ENCODE assay signal across 30 cellular contexts in genomic region chr7:79130715-79131114, GRCh38.
"Had no signal": no experiment of that assay in that cellular context is flagged by ENCODE, and none has a peak within 500 bp of the region (broad histone marks: within the 10 kb centered on the region; RNA-seq: fewer than 3 reads in every experiment).

No MANE protein-coding gene starts in this region.

- H3K4me1 ChIP-seq: parathyroid adenoma, psoas muscle, spleen, suprapubic skin, testis, tibial artery, transverse colon, upper lobe of right lung, vagina had no signal

- H3K4me2 ChIP-seq: smooth muscle cell had no signal

- H3K4me3 ChIP-seq: ovary, psoas muscle, skin epidermis, smooth muscle cell, spleen, suprapubic skin, testis, tibial artery, transverse colon, upper lobe of right lung, vagina had no signal

- H3K36me3 ChIP-seq: neutrophil, ovary, spleen, suprapubic skin, tibial artery, transverse colon, upper lobe of right lung, vagina had no signal

- DNase-seq: naive thymus-derived CD8-positive, alpha-beta T cell; nephron progenitor cell; nucleus accumbens; ovary; posterior cingulate gyrus; psoas muscle; right cardiac atrium; spleen; stimulated activated CD4-positive, alpha-beta T cell treated with anti-CD3 and anti-CD28 coated beads, Interleukin-12 subunit alpha, Interleukin-12 subunit beta, amount 100 ng/mL, for 4 hours; stimulated activated CD4-positive, alpha-beta T cell treated with anti-CD3 and anti-CD28 coated beads, Interleukin-1b, Interleukin-23, amount 100 ng/mL, for 48 hours; stimulated activated CD4-positive, alpha-beta T cell treated with anti-CD3 and anti-CD28 coated beads, Interleukin-4, amount 100 ng/mL, for 1 hour; stimulated activated CD4-positive, alpha-beta T cell treated with anti-CD3 and anti-CD28 coated beads, Interleukin-4, amount 100 ng/mL, for 4 hours; stimulated activated CD8-positive, alpha-beta memory T cell treated with anti-CD3 and anti-CD28 coated beads, Interleukin-4, amount 100 ng/mL, for 48 hours; stimulated activated naive CD4-positive, alpha-beta T cell; stimulated activated naive CD8-positive, alpha-beta T cell treated with anti-CD3 and anti-CD28 coated beads, Interleukin-15, amount 100 ng/mL, for 72 hours; stimulated activated naive CD8-positive, alpha-beta T cell treated with anti-CD3 and anti-CD28 coated beads, Interleukin-15, Interleukin-2, amounts not matched to agents 100 U/mL and 50 U/mL, for 24 hours; substantia nigra; testis; tibial artery; transverse colon; upper lobe of right lung had no signal

- ATAC-seq: naive thymus-derived CD8-positive, alpha-beta T cell; natural killer cell treated with Interleukin-12 subunit alpha and Interleukin-12 subunit beta and Interleukin-15 and Interleukin-18, amount 100 ng/mL, for 72 hours; psoas muscle; right cardiac atrium; sciatic nerve; stimulated activated memory B cell treated with anti-CD40 and anti-IgM and Interleukin-4, amounts not matched to agents 10 μg/mL and 1 μg/mL and 100 μg/mL, for 72 hours; stimulated activated naive CD8-positive, alpha-beta T cell treated with anti-CD3 and anti-CD28 coated beads, Interleukin-15, amount 100 ng/mL, for 72 hours; stimulated activated naive CD8-positive, alpha-beta T cell treated with anti-CD3 and anti-CD28 coated beads, Interleukin-15, Interleukin-2, amounts not matched to agents 100 U/mL and 50 U/mL, for 24 hours; upper lobe of right lung had no signal

- H2AFZ ChIP-seq: parathyroid adenoma had no signal

- H3K79me2 ChIP-seq: parathyroid adenoma had no signal

- H3K27ac ChIP-seq: neutrophil, ovary, parathyroid adenoma, psoas muscle, skin epidermis, spleen, suprapubic skin, testis, tibial artery, transverse colon, upper lobe of right lung, vagina had no signal

- H3K27me3 ChIP-seq: neutrophil, ovary, spleen, suprapubic skin, testis, tibial artery, transverse colon, upper lobe of right lung, vagina had no signal

- H3K9ac ChIP-seq: parathyroid adenoma had no signal

- H3K9me3 ChIP-seq: neutrophil, ovary, psoas muscle, suprapubic skin, testis, tibial artery, transverse colon, upper lobe of right lung, vagina had no signal
